ENCODE assay signal across 23 cellular contexts in the genomic region with DNA sequence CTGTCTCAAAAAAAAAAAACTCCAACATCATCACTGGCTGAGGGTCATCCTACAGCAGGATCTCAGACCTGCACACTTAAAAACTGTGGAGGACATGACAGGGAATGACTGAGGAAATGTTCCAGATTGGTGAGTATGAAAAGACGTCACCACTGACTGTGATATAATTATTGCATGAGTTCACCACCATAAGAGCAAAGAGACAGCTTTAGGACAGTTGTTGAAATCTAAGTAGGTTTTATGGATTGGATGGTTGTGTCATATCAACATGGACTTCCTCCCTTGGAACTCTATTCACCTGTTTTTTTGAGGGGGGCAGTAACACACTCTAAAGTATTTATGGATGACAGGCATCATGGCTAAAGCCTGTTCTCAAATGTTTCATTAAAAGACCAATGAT.
"Had no signal": no experiment of that assay in that cellular context is flagged by ENCODE, and none has a peak within 500 bp of the region (broad histone marks: within the 10 kb centered on the region; RNA-seq: fewer than 3 reads in every experiment).

No MANE protein-coding gene starts in this region.

- H3K27me3 ChIP-seq: dorsolateral prefrontal cortex, esophagus squamous epithelium, gastrocnemius medialis, heart right ventricle, left lung had no signal

- ATAC-seq: esophagus mucosa, heart right ventricle, left cardiac atrium, left lung, left ventricle myocardium superior, lower lobe of right lung, mucosa of descending colon had no signal

- DNase-seq: dermis blood vessel endothelial cell; dorsolateral prefrontal cortex; effector CD4-positive, alpha-beta T cell; effector memory CD4-positive, alpha-beta T cell; erythroblast; esophagus squamous epithelium; foreskin fibroblast; foreskin melanocyte; gastrocnemius medialis; glutamatergic neuron; head of caudate nucleus; heart right ventricle; hippocampal formation; left cardiac atrium; left lung; left ventricle myocardium superior; lower lobe of right lung; mesenchymal stem cell; mucosa of descending colon had no signal

- H3K27ac ChIP-seq: coronary artery, dorsolateral prefrontal cortex, epithelial cell of prostate, esophagus squamous epithelium, gastrocnemius medialis, heart right ventricle, left lung, lower lobe of right lung had no signal

- H3K27ac Mint-ChIP-seq: mesothelial cell of epicardium had no signal

- H3K36me3 ChIP-seq: esophagus squamous epithelium, gastrocnemius medialis, heart right ventricle, left lung, lower lobe of right lung had no signal

- H3K4me3 ChIP-seq: coronary artery, dorsolateral prefrontal cortex, esophagus squamous epithelium, gastrocnemius medialis, heart right ventricle, left lung, lower lobe of right lung, mucosa of descending colon had no signal

- H3K4me3 Mint-ChIP-seq: mesothelial cell of epicardium had no signal

- H3K9me3 ChIP-seq: esophagus squamous epithelium, gastrocnemius medialis, left lung, lower lobe of right lung had no signal

- H3K4me1 ChIP-seq: left lung, lower lobe of right lung had no signal
